Comparison of ENCODE assay signal across 9 cellular contexts in genomic region chr11:82995754-82996398, GRCh38.
DNase-seq lines count a peak whose midpoint lies in the region; ATAC-seq and TF ChIP-seq lines count a peak whose summit lies in the region.
"Had no signal": no experiment of that assay in that cellular context is flagged by ENCODE, and none has a peak within 500 bp of the region (broad histone marks: within the 10 kb centered on the region; RNA-seq: fewer than 3 reads in every experiment).

No MANE protein-coding gene starts in this region.

- H3K4me3 ChIP-seq in PC-3 (ENCODE audit: low read length) = no peak overlapping the region
- H3K4me3 ChIP-seq: thoracic aorta had no signal

- no peak overlapping the region for H3K4me2 ChIP-seq in PC-3 (ENCODE audit: low read length)

- H3K9ac ChIP-seq in PC-3 (ENCODE audit: low read length) = no peak overlapping the region

- H3K4me1 Mint-ChIP-seq in activated B cell treated with CpG ODN at 0.5 μM for 24 hours = peaks cover 87% of the 10 kb centered on the region

- H3K27ac Mint-ChIP-seq in activated B cell treated with CpG ODN at 0.5 μM for 24 hours = peak overlapping the region; percentile 84

- no peaks in the 10 kb centered on the region for H3K9me3 Mint-ChIP-seq in activated B cell treated with CpG ODN at 0.5 μM for 24 hours

- BruUV-seq in PC-3 (replicated peaks; lab: Mats Ljungman, UMichigan) = no TSS peak

- no peaks in the 10 kb centered on the region for H3K27me3 ChIP-seq in PC-3 (ENCODE audit: low read length)

- no peaks in the 10 kb centered on the region for H3F3A ChIP-seq in PC-3 (ENCODE audit: low read length, unreplicated experiment)

- no peaks in the 10 kb centered on the region for H4K20me1 ChIP-seq in PC-3 (ENCODE audit: low read length)

- H3K27me3 Mint-ChIP-seq in activated B cell treated with CpG ODN at 0.5 μM for 24 hours = no peaks in the 10 kb centered on the region

- intact Hi-C loops in activated B cell treated with CpG ODN at 0.5 μM for 24 hours (cut with micrococcal nuclease) = loop anchor here (1.0 to 5.0 kb wide), 2 partner anchors 41 to 75 kb away; partner anchors contain the start of gene RAB30
- intact Hi-C loops in PC-3 (cut with micrococcal nuclease) = loop anchor here (2.0 kb wide), 1 partner anchor 75 kb away; the partner anchor contains the start of gene RAB30

- H3K9me3 ChIP-seq in PC-3 (ENCODE audit: low read length) = no peaks in the 10 kb centered on the region
- H3K9me3 ChIP-seq: thoracic aorta had no signal

- H3K4me1 ChIP-seq in PC-3 (ENCODE audit: insufficient read depth, low read length) = peaks cover 22% of the 10 kb centered on the region

- H3K36me3 Mint-ChIP-seq in activated B cell treated with CpG ODN at 0.5 μM for 24 hours (ENCODE audit: low read depth) = peaks cover 72% of the 10 kb centered on the region

- H3K9me2 ChIP-seq in PC-3 (replicated peaks; ENCODE audit: low read length) = no peaks in the 10 kb centered on the region

- DNase-seq in ELF-1 (ENCODE audit: low read depth, low spot score) (peak; percentile 29), activated B cell treated with CpG ODN at 0.5 μM for 24 hours (no peak), iris pigment epithelial cell (ENCODE audit: low read depth) (peak; percentile 66), PC-3 (no peak), cerebellar nuclear complex (lab: John Stamatoyannopoulos, UW) (no peak), COLO829 (ENCODE audit: low spot score) (no peak)

- H2AFZ ChIP-seq in PC-3 (ENCODE audit: low read length) = no peak overlapping the region

- no peak overlapping the region for H3K27ac ChIP-seq in PC-3 (ENCODE audit: low read length)

- H3K79me2 ChIP-seq in PC-3 (ENCODE audit: low read length) = no peaks in the 10 kb centered on the region

- POLR2A ChIA-PET in activated B cell treated with CpG ODN at 0.5 μM for 24 hours (lab: Charles Lee) (interaction anchor here (0.6 to 4.9 kb wide), 20 partner anchors 9 to 290 kb away, joined by 3 to 97 read pairs (median 4); partner anchors contain the start of genes CCDC90B, DDIAS, PCF11 and PRCP), PC-3 (lab: Charles Lee; ENCODE audit: unreplicated experiment) (interaction anchor here (0.6 kb wide), 1 partner anchor 94 kb away, joined by 5 read pairs; the partner anchor contains the start of gene DDIAS)

- CTCF ChIA-PET in activated B cell treated with CpG ODN at 0.5 μM for 24 hours (lab: Charles Lee) (interaction anchor here (0.7 to 1.6 kb wide), 6 partner anchors 16 to 128 kb away, joined by 3 to 7 read pairs (median 4); partner anchors contain the start of gene RAB30), PC-3 (lab: Charles Lee) (no interaction called here)

- no peaks in the 10 kb centered on the region for H3K36me3 ChIP-seq in PC-3 (ENCODE audit: low read depth, low read length)
- H3K36me3 ChIP-seq: thoracic aorta had no signal

- peak overlapping the region; percentile 75 for H3K4me3 Mint-ChIP-seq in activated B cell treated with CpG ODN at 0.5 μM for 24 hours

- ATAC-seq in GM21528 (IDR thresholded peaks at IDR 0.05; ENCODE audit: low FRiP score, unreplicated experiment) = peak; percentile 39
- peak; percentile 35 for ATAC-seq in activated B cell treated with CpG ODN at 0.5 μM for 24 hours (ENCODE audit: low read depth)
- ATAC-seq in PC-3 = no peak
- ATAC-seq in HG03159 (IDR thresholded peaks at IDR 0.05; ENCODE audit: unreplicated experiment) = no peak

- TF ChIP-seq CTCF in activated B cell treated with CpG ODN at 0.5 μM for 24 hours (IDR thresholded peaks at IDR 0.05) (no peak), PC-3 (conservative IDR thresholded peaks at IDR 0.05; ENCODE audit: low read depth, low read length) (no peak)

Comparison
In these comparisons a context has a peak if more than half of its experiments do, and no peak if none do; other contexts are left out.
1. DNase-seq: peak in ELF-1 (single experiment) and iris pigment epithelial cell (single experiment); none in activated B cell treated with CpG ODN at 0.5 μM for 24 hours (single experiment), PC-3 (single experiment), cerebellar nuclear complex (0 of 2) and COLO829 (single experiment).
2. ATAC-seq: peak in GM21528 (single experiment) and activated B cell treated with CpG ODN at 0.5 μM for 24 hours (single experiment); none in PC-3 (single experiment) and HG03159 (single experiment).